8 cellular contexts compared by ENCODE assay signal in the genomic region with DNA sequence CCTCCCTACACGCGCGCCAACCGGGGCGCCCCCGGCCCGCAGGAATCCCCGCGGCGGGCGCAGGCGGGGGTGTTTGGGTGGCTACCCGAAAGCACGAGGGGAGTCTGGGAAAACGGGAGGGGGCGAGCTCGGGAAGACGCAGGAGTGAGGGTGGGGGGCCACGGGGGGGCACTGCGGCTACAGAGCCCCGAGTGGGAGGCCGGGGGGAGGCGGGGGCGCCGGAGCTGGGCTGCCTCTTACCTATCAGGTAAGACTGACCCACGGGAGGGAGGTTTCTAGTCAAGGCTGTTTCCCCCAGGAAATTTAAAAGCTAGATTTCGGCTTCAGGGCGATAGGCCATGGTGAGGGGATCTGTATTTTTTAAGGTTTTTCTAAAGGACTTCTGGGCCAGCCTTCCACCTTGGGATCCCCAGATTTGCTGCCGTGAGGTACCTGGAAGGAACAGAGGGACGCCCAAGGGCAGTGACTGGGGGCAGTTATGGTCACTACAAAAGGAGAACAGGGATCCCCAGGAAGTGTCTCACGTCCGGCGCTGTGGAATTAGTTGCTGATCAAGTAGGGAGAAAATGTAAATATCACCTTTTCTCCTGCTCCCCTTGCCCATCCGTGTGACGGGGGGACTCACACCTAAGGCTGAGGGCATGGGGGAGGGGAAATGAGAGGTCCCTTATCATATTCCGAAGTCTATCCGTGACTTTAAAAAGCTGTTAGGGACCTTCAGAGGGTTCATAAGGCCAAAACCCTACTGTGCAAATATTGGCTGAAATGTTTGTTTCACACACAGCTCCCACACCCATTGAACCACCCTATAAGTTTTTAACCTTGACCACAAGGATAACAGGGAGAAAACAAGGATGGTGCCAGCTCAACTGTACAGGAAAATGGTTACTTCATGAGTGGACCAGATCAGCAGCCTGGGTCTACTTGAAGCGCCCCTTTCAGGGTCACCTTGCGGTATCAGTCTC. TPM values are rescaled to one million over a fixed set of nuclear protein-coding genes. Genes with fewer than 3 reads are reported as not detected.
DNase-seq lines count a peak whose midpoint lies in the region; ATAC-seq and TF ChIP-seq lines count a peak whose summit lies in the region.

No MANE protein-coding gene starts in this region.

- no peaks in the 10 kb centered on the region for H3K9me3 Mint-ChIP-seq in stimulated activated naive B cell treated with anti-CD40 and anti-IgM and Interleukin-4, amounts not matched to agents 10 μg/mL and 1 μg/mL and 100 μg/mL, for 72 hours

- peak; percentile 23 for DNase-seq in EL
- DNase-seq in M059J (ENCODE audit: low read depth): peak; percentile 39
- no peak for DNase-seq in brain microvascular endothelial cell
- DNase-seq in kidney tubule cell (ENCODE audit: low spot score): peak; percentile 39
- DNase-seq in stimulated activated naive B cell treated with anti-CD40 and anti-IgM and Interleukin-4, amounts not matched to agents 10 μg/mL and 1 μg/mL and 100 μg/mL, for 72 hours: no peak
- DNase-seq in central memory CD4-positive, alpha-beta T cell: no peak

- H3K27me3 ChIP-seq in brain microvascular endothelial cell (replicated peaks): no peaks in the 10 kb centered on the region

- peak overlapping the region; percentile 25 for H3K27ac Mint-ChIP-seq in stimulated activated naive B cell treated with anti-CD40 and anti-IgM and Interleukin-4, amounts not matched to agents 10 μg/mL and 1 μg/mL and 100 μg/mL, for 72 hours

- no peak for ATAC-seq in stimulated activated naive B cell treated with anti-CD40 and anti-IgM and Interleukin-4, amounts not matched to agents 10 μg/mL and 1 μg/mL and 100 μg/mL, for 72 hours (replicated peaks)
- ATAC-seq in GM18520 (IDR thresholded peaks at IDR 0.05; ENCODE audit: unreplicated experiment): no peak
- ATAC-seq in GM21786 (IDR thresholded peaks at IDR 0.05; ENCODE audit: unreplicated experiment): no peak

- peaks cover 0 to 4% of the 10 kb centered on the region in 2 donors for H3K27me3 Mint-ChIP-seq in stimulated activated naive B cell treated with anti-CD40 and anti-IgM and Interleukin-4, amounts not matched to agents 10 μg/mL and 1 μg/mL and 100 μg/mL, for 72 hours

- H3K4me3 Mint-ChIP-seq in stimulated activated naive B cell treated with anti-CD40 and anti-IgM and Interleukin-4, amounts not matched to agents 10 μg/mL and 1 μg/mL and 100 μg/mL, for 72 hours: peak overlapping the region; percentile 84 to 90

- peaks cover 4 to 13% of the 10 kb centered on the region in 2 donors for H3K36me3 Mint-ChIP-seq in stimulated activated naive B cell treated with anti-CD40 and anti-IgM and Interleukin-4, amounts not matched to agents 10 μg/mL and 1 μg/mL and 100 μg/mL, for 72 hours

- TF ChIP-seq CTCF in brain microvascular endothelial cell (IDR thresholded peaks at IDR 0.05; ENCODE audit: low read depth, low read length, missing control alignments): no peak

- H3K36me3 ChIP-seq in brain microvascular endothelial cell (replicated peaks): peaks cover 9% of the 10 kb centered on the region

- in situ Hi-C loops in brain microvascular endothelial cell (cut with HindIII; ENCODE audit: low pct_ligation_motif_present, low sequenced_read_pairs): no loop called here

- peaks cover 15 to 51% of the 10 kb centered on the region in 2 donors for H3K4me1 Mint-ChIP-seq in stimulated activated naive B cell treated with anti-CD40 and anti-IgM and Interleukin-4, amounts not matched to agents 10 μg/mL and 1 μg/mL and 100 μg/mL, for 72 hours

- H3K4me3 ChIP-seq in brain microvascular endothelial cell (ENCODE audit: low read depth, low read length): peak overlapping the region; percentile 58

- peak overlapping the region; percentile 89 for H3K27ac ChIP-seq in brain microvascular endothelial cell

RNA-seq across cellular contexts. Expression of a gene that starts 0.6 kb away (rescaled TPM):
- 12.6 and 13.3 TPM in 2 replicates for total RNA-seq in M059J (2014; rRNA removed; shearing (Covaris generic))

RNA-seq across cellular contexts. Expression of a gene that starts 35.6 kb away (rescaled TPM):
- 4.4 and 11.6 TPM in 2 replicates for total RNA-seq in M059J (2014; rRNA removed; shearing (Covaris generic))

Comparison
In these comparisons a context has a peak if more than half of its experiments do, and no peak if none do; other contexts are left out.
1. DNase-seq: peak in EL (single experiment), M059J (single experiment) and kidney tubule cell (single experiment); none in brain microvascular endothelial cell (single experiment), stimulated activated naive B cell treated with anti-CD40 and anti-IgM and Interleukin-4, amounts not matched to agents 10 μg/mL and 1 μg/mL and 100 μg/mL, for 72 hours (single experiment) and central memory CD4-positive, alpha-beta T cell (single experiment).